ENCODE assay signal across 13 cellular contexts in the genomic region with DNA sequence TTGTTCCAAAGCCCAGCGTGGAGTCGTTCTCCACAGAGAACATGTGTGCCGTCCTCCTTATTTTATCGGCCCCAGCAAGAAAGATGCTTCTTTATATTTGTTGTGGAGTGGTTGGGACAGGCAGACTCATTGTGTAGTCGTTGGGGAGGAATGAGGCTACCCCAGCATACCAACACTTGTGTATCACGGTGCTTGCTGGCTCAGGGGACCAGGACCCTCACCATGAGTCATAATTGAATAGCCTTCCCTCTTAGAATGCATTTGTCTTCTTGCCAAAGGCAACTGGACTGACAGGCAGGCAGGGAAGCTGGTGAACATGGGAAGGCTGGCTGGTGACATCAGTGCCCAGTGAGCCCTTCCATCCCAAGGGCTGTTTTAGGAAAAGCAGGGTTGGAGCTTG.
"Had no signal": no experiment of that assay in that cellular context is flagged by ENCODE, and none has a peak within 500 bp of the region (broad histone marks: within the 10 kb centered on the region; RNA-seq: fewer than 3 reads in every experiment).

No MANE protein-coding gene starts in this region.

- H3K27ac ChIP-seq: thoracic aorta had no signal

- H3K27me3 ChIP-seq: right atrium auricular region had no signal

- H3K27ac Mint-ChIP-seq: activated naive CD8-positive, alpha-beta T cell treated with anti-CD3 and anti-CD28 coated beads, Interleukin-2, amount 10 ng/mL, durations not matched to agents 7 days and 5 days; memory B cell; natural killer cell treated with Interleukin-12 subunit alpha and Interleukin-12 subunit beta and Interleukin-15 and Interleukin-18, amount 100 ng/mL, for 72 hours; progenitor cell of endocrine pancreas; WTC11 had no signal

- H3K27me3 Mint-ChIP-seq: activated naive CD8-positive, alpha-beta T cell treated with anti-CD3 and anti-CD28 coated beads, Interleukin-2, amount 10 ng/mL, durations not matched to agents 7 days and 5 days; memory B cell; natural killer cell treated with Interleukin-12 subunit alpha and Interleukin-12 subunit beta and Interleukin-15 and Interleukin-18, amount 100 ng/mL, for 72 hours; progenitor cell of endocrine pancreas had no signal

- DNase-seq: activated CD4-positive, alpha-beta T cell treated with anti-CD3 and anti-CD28 coated beads for 48 hours; activated CD8-positive, alpha-beta memory T cell treated with anti-CD3 and anti-CD28 coated beads, Interleukin-2, amount 50 U/mL, for 48 hours; activated naive CD8-positive, alpha-beta T cell treated with anti-CD3 and anti-CD28 coated beads, Interleukin-2, amount 10 ng/mL, durations not matched to agents 7 days and 5 days; hippocampal formation; nucleus accumbens; T-helper 2 cell had no signal

- H3K4me3 ChIP-seq: right atrium auricular region, thoracic aorta had no signal

- H3K4me3 Mint-ChIP-seq: activated naive CD8-positive, alpha-beta T cell treated with anti-CD3 and anti-CD28 coated beads, Interleukin-2, amount 10 ng/mL, durations not matched to agents 7 days and 5 days; memory B cell; natural killer cell treated with Interleukin-12 subunit alpha and Interleukin-12 subunit beta and Interleukin-15 and Interleukin-18, amount 100 ng/mL, for 72 hours; WTC11 had no signal

- H3K9me3 Mint-ChIP-seq: activated naive CD8-positive, alpha-beta T cell treated with anti-CD3 and anti-CD28 coated beads, Interleukin-2, amount 10 ng/mL, durations not matched to agents 7 days and 5 days; memory B cell; natural killer cell treated with Interleukin-12 subunit alpha and Interleukin-12 subunit beta and Interleukin-15 and Interleukin-18, amount 100 ng/mL, for 72 hours; WTC11 had no signal

- H3K36me3 Mint-ChIP-seq: memory B cell; natural killer cell treated with Interleukin-12 subunit alpha and Interleukin-12 subunit beta and Interleukin-15 and Interleukin-18, amount 100 ng/mL, for 72 hours had no signal

- ATAC-seq: left ventricle myocardium superior; natural killer cell treated with Interleukin-12 subunit alpha and Interleukin-12 subunit beta and Interleukin-15 and Interleukin-18, amount 100 ng/mL, for 72 hours; WTC11 had no signal

- H3K9me3 ChIP-seq: right atrium auricular region, thoracic aorta had no signal
